ENCODE assay signal across 6 cellular contexts in genomic region chr1:95255826-95256225, GRCh38.
"Had no signal": no experiment of that assay in that cellular context is flagged by ENCODE, and none has a peak within 500 bp of the region (broad histone marks: within the 10 kb centered on the region; RNA-seq: fewer than 3 reads in every experiment).

No MANE protein-coding gene starts in this region.

- H3K27ac Mint-ChIP-seq: IgD-negative memory B cell had no signal

- H3K4me3 Mint-ChIP-seq: IgD-negative memory B cell had no signal

- H3K9ac ChIP-seq: KMS-11 had no signal

- H3K27me3 Mint-ChIP-seq: IgD-negative memory B cell had no signal

- H3K4me2 ChIP-seq: KMS-11 had no signal

- H3K27ac ChIP-seq: HL-60, KMS-11 had no signal

- FAIRE-seq: HTR-8/SVneo had no signal

- DNase-seq: KBM-7, KG1 had no signal
